In genomic region chr7:97872025-97872669, GRCh38 we compare ENCODE assay signal across 8 cellular contexts. TPM values are rescaled to one million over a fixed set of nuclear protein-coding genes. Genes with fewer than 3 reads are reported as not detected.
DNase-seq lines count a peak whose midpoint lies in the region; ATAC-seq and TF ChIP-seq lines count a peak whose summit lies in the region.

ASNS (minus strand) TSS chr7:97872408; CDS start chr7:97869156, 3,252 bp downstream.

- H3K4me1 ChIP-seq in HEK293 (ENCODE audit: control insufficient read depth, insufficient read depth, low read length) (no peaks in the 10 kb centered on the region), gastroesophageal sphincter (peaks cover 0 to 16% (median 4%) of the 10 kb centered on the region in 3 donors), neutrophil (ENCODE audit: control insufficient read depth in 1 of 2, insufficient read depth in 1 of 2, low read depth in 1 of 2, low read length in 1 of 2) (peaks cover 20 to 34% of the 10 kb centered on the region in 2 experiments)

- H3K36me3 ChIP-seq in HEK293 (ENCODE audit: control insufficient read depth in 2 of 2, insufficient read depth in 1 of 2, low read length in 2 of 2) (peaks cover 0 to 19% of the 10 kb centered on the region in 2 experiments; a peak in 1 of 3 replicates), gastroesophageal sphincter (peaks cover 0 to 8% of the 10 kb centered on the region in 2 donors), neutrophil (no peaks in the 10 kb centered on the region)

- TF ChIP-seq CTCF in HEK293 (tag by site-specific recombination; IDR thresholded peaks at IDR 0.05) (peak; percentile 58; the same call in 1 of the 2 replicates), gastroesophageal sphincter (IDR thresholded peaks at IDR 0.05) (no peak), neutrophil (IDR thresholded peaks at IDR 0.05) (peak; percentile 26)

- H3K27ac ChIP-seq in HEK293 (ENCODE audit: extremely low read depth, low read depth, low read length) (peak within 1 kb of the TSS; percentile 75), gastroesophageal sphincter (peak within 1 kb of the TSS; percentile 45 to 90 (median 84)), neutrophil (peak within 1 kb of the TSS; percentile 82), substantia nigra (ENCODE audit: low read depth, low read length, poor library complexity, severe bottlenecking) (peak within 1 kb of the TSS; percentile 61)

- H3K9me3 Mint-ChIP-seq in activated naive CD4-positive, alpha-beta T cell treated with anti-CD3 and anti-CD28 coated beads for 36 hours, result no peaks in the 10 kb centered on the region

- POLR2A ChIA-PET in HEK293 (lab: Yijun Ruan, JAX), result interaction anchor here (0.5 to 2.0 kb wide), 17 partner anchors 9 to 1201 kb away, joined by 3 to 10 read pairs (median 4); partner anchors contain the start of genes SDHAF3 and TAC1

- H3K4me3 ChIP-seq in HEK293 (ENCODE audit: low read depth, low read length) (peak within 1 kb of the TSS; percentile 51), gastroesophageal sphincter (peak within 1 kb of the TSS; percentile 71 to 83), neutrophil (ENCODE audit: low read depth in 1 of 2, low read length in 1 of 2) (peak within 1 kb of the TSS; percentile 64 to 68)

- H3K9me3 ChIP-seq in HEK293 (ENCODE audit: control insufficient read depth, insufficient read depth, low read depth, low read length) (no peaks in the 10 kb centered on the region), gastroesophageal sphincter (no peaks in the 10 kb centered on the region), neutrophil (no peaks in the 10 kb centered on the region)

- peak; percentile 100 for ATAC-seq in gastroesophageal sphincter

- CTCF ChIA-PET in HEK293 (lab: Yijun Ruan, JAX), result interaction anchor here (0.5 kb wide), 1 partner anchor 293 kb away, joined by 5 read pairs; no protein-coding TSS in a partner anchor
- CTCF ChIA-PET in activated naive CD4-positive, alpha-beta T cell treated with anti-CD3 and anti-CD28 coated beads for 36 hours (lab: Charles Lee), result interaction anchor here (1.4 kb wide), 1 partner anchor 141 kb away, joined by 3 read pairs; no protein-coding TSS in a partner anchor

- H3K27me3 ChIP-seq in gastroesophageal sphincter (no peaks in the 10 kb centered on the region), neutrophil (peaks cover 34% of the 10 kb centered on the region)

- DNase-seq in GF-D8 (lab: John Stamatoyannopoulos, UW) (peak; percentile 91), MV-4-11 (lab: John Stamatoyannopoulos, UW) (peak; percentile 87), SK-N-DZ (ENCODE audit: low spot score) (peak; percentile 93), substantia nigra (lab: John Stamatoyannopoulos, UW) (peak; percentile 30 to 97 (median 82))
- DNase-seq in activated naive CD4-positive, alpha-beta T cell treated with anti-CD3 and anti-CD28 coated beads for 36 hours, result peak; percentile 95

- peaks cover 21% of the 10 kb centered on the region for H3K36me3 Mint-ChIP-seq in activated naive CD4-positive, alpha-beta T cell treated with anti-CD3 and anti-CD28 coated beads for 36 hours (ENCODE audit: low read depth)

- peaks cover 25% of the 10 kb centered on the region for H3K4me1 Mint-ChIP-seq in activated naive CD4-positive, alpha-beta T cell treated with anti-CD3 and anti-CD28 coated beads for 36 hours (ENCODE audit: low read depth)

- intact Hi-C loops in activated naive CD4-positive, alpha-beta T cell treated with anti-CD3 and anti-CD28 coated beads for 36 hours (cut with micrococcal nuclease), result loop anchor here (1.0 to 10.0 kb wide), 11 partner anchors 17 to 1587 kb away; partner anchors contain the start of genes BAIAP2L1, BRI3, LMTK2 and SDHAF3

- peak within 1 kb of the TSS; percentile 88 for H3K4me3 Mint-ChIP-seq in activated naive CD4-positive, alpha-beta T cell treated with anti-CD3 and anti-CD28 coated beads for 36 hours

- H3K27ac Mint-ChIP-seq in activated naive CD4-positive, alpha-beta T cell treated with anti-CD3 and anti-CD28 coated beads for 36 hours, result peak within 1 kb of the TSS; percentile 93

- TF ChIP-seq POLR2A in gastroesophageal sphincter (IDR thresholded peaks at IDR 0.05), result peak; percentile 41 to 51

- no peaks in the 10 kb centered on the region for H3K27me3 Mint-ChIP-seq in activated naive CD4-positive, alpha-beta T cell treated with anti-CD3 and anti-CD28 coated beads for 36 hours (ENCODE audit: low read depth)

- WGBS in gastroesophageal sphincter (ENCODE audit: low coverage in 1 of 2), 2 donors, result 0% methylated on average over 1 to 12 of the region's 58 CpGs

- TF ChIP-seq EP300 in gastroesophageal sphincter (IDR thresholded peaks at IDR 0.05), result no peak

TF ChIP-seq in HEK293, 187 proteins besides CTCF, POLR2A, EP300 and RAD21 (continues in another document):
- TF ChIP-seq ZNF654 (tag by site-specific recombination; IDR thresholded peaks at IDR 0.05; ENCODE audit: low read depth) (no peak), YY2 (tag by site-specific recombination; IDR thresholded peaks at IDR 0.05) (no peak), ZNF184 (tag by site-specific recombination; IDR thresholded peaks at IDR 0.05) (no peak), RBAK (tag by site-specific recombination; IDR thresholded peaks at IDR 0.05) (no peak), ZNF169 (tag by site-specific recombination; IDR thresholded peaks at IDR 0.05) (no peak), ZNF776 (tag by site-specific recombination; IDR thresholded peaks at IDR 0.05; ENCODE audit: borderline replicate concordance) (no peak), SP7 (tag by site-specific recombination; IDR thresholded peaks at IDR 0.05) (peak; percentile 90; the same call in 1 of the 2 replicates), ZNF157 (tag by site-specific recombination; IDR thresholded peaks at IDR 0.05) (no peak), ZFHX2 (tag by site-specific recombination; conservative IDR thresholded peaks at IDR 0.05) (no peak), BCL11B (tag by site-specific recombination; IDR thresholded peaks at IDR 0.05; ENCODE audit: low read depth) (no peak), ZNF433 (tag by site-specific recombination; IDR thresholded peaks at IDR 0.05; ENCODE audit: low read depth) (no peak), ZNF18 (tag by site-specific recombination; IDR thresholded peaks at IDR 0.05) (no peak), ZXDB (tag by site-specific recombination; IDR thresholded peaks at IDR 0.05) (peak; percentile 89), ZNF548 (tag by site-specific recombination; IDR thresholded peaks at IDR 0.05) (no peak), ZBTB20 (tag by site-specific recombination; IDR thresholded peaks at IDR 0.05) (peak; percentile 61; the same call in 1 of the 2 replicates), KLF16 (tag by site-specific recombination; IDR thresholded peaks at IDR 0.05) (peak; percentile 79; the same call in 1 of the 2 replicates)
- TF ChIP-seq, protein P1, sequence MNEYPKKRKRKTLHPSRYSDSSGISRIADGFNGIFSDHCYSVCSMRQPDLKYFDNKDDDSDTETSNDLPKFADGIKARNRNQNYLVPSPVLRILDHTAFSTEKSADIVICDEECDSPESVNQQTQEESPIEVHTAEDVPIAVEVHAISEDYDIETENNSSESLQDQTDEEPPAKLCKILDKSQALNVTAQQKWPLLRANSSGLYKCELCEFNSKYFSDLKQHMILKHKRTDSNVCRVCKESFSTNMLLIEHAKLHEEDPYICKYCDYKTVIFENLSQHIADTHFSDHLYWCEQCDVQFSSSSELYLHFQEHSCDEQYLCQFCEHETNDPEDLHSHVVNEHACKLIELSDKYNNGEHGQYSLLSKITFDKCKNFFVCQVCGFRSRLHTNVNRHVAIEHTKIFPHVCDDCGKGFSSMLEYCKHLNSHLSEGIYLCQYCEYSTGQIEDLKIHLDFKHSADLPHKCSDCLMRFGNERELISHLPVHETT (tag by site-specific recombination; IDR thresholded peaks at IDR 0.05), result 0 out of 2 replicates have a peak, but pooled peaks have one; percentile 12
- TF ChIP-seq, protein P2, sequence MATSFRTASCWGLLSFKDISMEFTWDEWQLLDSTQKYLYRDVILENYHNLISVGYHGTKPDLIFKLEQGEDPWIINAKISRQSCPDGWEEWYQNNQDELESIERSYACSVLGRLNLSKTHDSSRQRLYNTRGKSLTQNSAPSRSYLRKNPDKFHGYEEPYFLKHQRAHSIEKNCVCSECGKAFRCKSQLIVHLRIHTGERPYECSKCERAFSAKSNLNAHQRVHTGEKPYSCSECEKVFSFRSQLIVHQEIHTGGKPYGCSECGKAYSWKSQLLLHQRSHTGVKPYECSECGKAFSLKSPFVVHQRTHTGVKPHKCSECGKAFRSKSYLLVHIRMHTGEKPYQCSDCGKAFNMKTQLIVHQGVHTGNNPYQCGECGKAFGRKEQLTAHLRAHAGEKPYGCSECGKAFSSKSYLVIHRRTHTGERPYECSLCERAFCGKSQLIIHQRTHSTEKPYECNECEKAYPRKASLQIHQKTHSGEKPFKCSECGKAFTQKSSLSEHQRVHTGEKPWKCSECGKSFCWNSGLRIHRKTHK (tag by site-specific recombination; IDR thresholded peaks at IDR 0.05), result no peak

RNA-seq across cellular contexts. Expression of gene ASNS, which starts in this region (rescaled TPM):
- 88.7 and 99.5 TPM in 2 replicates for polyA plus RNA-seq in SK-N-DZ (2014; cell fraction: cytosol; rRNA removed)
- polyA plus RNA-seq in SK-N-DZ (2014; cell fraction: nucleus; rRNA removed), result 160 and 214 TPM in 2 replicates
- 100 to 1,000 TPM; 332 to 337 TPM for total RNA-seq in activated naive CD4-positive, alpha-beta T cell treated with anti-CD3 and anti-CD28 coated beads for 36 hours
- 10 to 100 TPM; 12.9 to 26.0 (median 19.0) TPM for total RNA-seq in gastroesophageal sphincter

Comparison
In these comparisons a context has a peak if more than half of its experiments do, and no peak if none do; other contexts are left out.
1. Peak in every context shown above with its lines: DNase-seq, ATAC-seq, H3K4me3 ChIP-seq and H3K27ac ChIP-seq.
2. RNA of gene ASNS (total RNA-seq): 332 to 337 TPM in activated naive CD4-positive, alpha-beta T cell treated with anti-CD3 and anti-CD28 coated beads for 36 hours; 12.9 to 26.0 TPM in gastroesophageal sphincter; every median in the first group is over 10 times any median in the second.
3. CTCF ChIP-seq: peak in HEK293 (single experiment) and neutrophil (single experiment); none in gastroesophageal sphincter (0 of 4).